Comparison of ENCODE assay signal across 34 cellular contexts in the genomic region with DNA sequence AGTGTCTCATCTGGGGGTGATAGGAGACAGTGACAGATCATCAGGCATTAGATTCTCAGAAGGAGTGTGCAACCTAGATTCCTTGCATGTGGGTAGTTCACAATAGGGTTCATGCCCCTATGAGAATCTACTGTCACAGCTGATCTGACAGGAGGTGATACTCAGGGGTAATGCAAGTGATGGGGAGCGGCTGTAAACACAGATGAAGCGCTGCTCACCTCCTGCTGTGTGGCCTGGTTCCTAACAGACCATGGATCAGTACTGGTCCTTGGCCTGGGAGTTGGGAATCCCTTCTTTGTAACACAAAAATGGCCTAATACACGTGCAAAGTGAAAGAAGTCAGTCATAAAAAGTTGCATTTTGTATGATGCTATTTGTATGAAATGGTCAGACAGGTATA.
"Had no signal": no experiment of that assay in that cellular context is flagged by ENCODE, and none has a peak within 500 bp of the region (broad histone marks: within the 10 kb centered on the region; RNA-seq: fewer than 3 reads in every experiment).

No MANE protein-coding gene starts in this region.

- H3K9me3 ChIP-seq: MG63 had no signal

- H3K36me3 ChIP-seq: MG63 had no signal

- H3K4me3 ChIP-seq: MG63 had no signal

- H3K27ac ChIP-seq: KMS-11 had no signal

- H3K9ac ChIP-seq: KMS-11 had no signal

- DNase-seq: Karpas-422, Kasumi-1, MG63, MM.1S, MV-4-11, NCI-H1048, NCI-H1092, NCI-H1092 treated with DMSO at 0.1 percent for 48 hours, NCI-H1105, NCI-H1105 treated with DMSO at 0.1 percent for 48 hours, NCI-H1417, NCI-H1417 treated with DMSO at 0.1 percent for 48 hours, NCI-H1436, NCI-H1436 treated with DMSO at 0.1 percent for 48 hours, NCI-H146, NCI-H1694, NCI-H1694 treated with DMSO at 0.1 percent for 48 hours, NCI-H187, NCI-H187 treated with DMSO at 0.1 percent for 48 hours, NCI-H1930, NCI-H2029, NCI-H2029 treated with DMSO at 0.1 percent for 48 hours, NCI-H2081, NCI-H2081 treated with DMSO at 0.1 percent for 48 hours, NCI-H2107, NCI-H2171, NCI-H2171 treated with DMSO at 0.1 percent for 48 hours, NCI-H2227 treated with DMSO at 0.1 percent for 48 hours, NCI-H226, NCI-H345, NCI-H446, NCI-H446 treated with DMSO at 0.1 percent for 48 hours, NCI-H510A had no signal
